1 cellular context compared by ENCODE assay signal in genomic region chr16:54633943-54634362, GRCh38.
TF ChIP-seq lines count a peak whose summit lies in the region.

No MANE protein-coding gene starts in this region.

TF ChIP-seq in K562, 482 proteins besides CTCF, POLR2A, EP300 and RAD21 (continued from another document):
- TF ChIP-seq, protein P1, sequence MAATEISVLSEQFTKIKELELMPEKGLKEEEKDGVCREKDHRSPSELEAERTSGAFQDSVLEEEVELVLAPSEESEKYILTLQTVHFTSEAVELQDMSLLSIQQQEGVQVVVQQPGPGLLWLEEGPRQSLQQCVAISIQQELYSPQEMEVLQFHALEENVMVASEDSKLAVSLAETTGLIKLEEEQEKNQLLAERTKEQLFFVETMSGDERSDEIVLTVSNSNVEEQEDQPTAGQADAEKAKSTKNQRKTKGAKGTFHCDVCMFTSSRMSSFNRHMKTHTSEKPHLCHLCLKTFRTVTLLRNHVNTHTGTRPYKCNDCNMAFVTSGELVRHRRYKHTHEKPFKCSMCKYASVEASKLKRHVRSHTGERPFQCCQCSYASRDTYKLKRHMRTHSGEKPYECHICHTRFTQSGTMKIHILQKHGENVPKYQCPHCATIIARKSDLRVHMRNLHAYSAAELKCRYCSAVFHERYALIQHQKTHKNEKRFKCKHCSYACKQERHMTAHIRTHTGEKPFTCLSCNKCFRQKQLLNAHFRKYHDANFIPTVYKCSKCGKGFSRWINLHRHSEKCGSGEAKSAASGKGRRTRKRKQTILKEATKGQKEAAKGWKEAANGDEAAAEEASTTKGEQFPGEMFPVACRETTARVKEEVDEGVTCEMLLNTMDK (IDR thresholded peaks at IDR 0.05; ENCODE audit: borderline replicate concordance, insufficient read depth, low read depth, low read length, poor library complexity, severe bottlenecking): peak; percentile 40
- TF ChIP-seq CTBP1 (IDR thresholded peaks at IDR 0.05; ENCODE audit: borderline replicate concordance) (no peak), LARP7 (IDR thresholded peaks at IDR 0.05) (no peak), HCFC1 (IDR thresholded peaks at IDR 0.05; ENCODE audit: low read depth, low read length) (0 out of 2 replicates have a peak, but pooled peaks have one; percentile 16), BRD9 (IDR thresholded peaks at IDR 0.05; ENCODE audit: low read depth, partially characterized antibody) (no peak), ZBTB7A (IDR thresholded peaks at IDR 0.05; ENCODE audit: borderline replicate concordance, control insufficient read depth, low read depth, low read length) (no peak), FOXK2 (conservative IDR thresholded peaks at IDR 0.05 in 1 of 2, IDR thresholded peaks at IDR 0.05 in 1 of 2; ENCODE audit: low read depth in 2 of 2) (no peak)
